Comparison of ENCODE assay signal across 7 cellular contexts in the genomic region with DNA sequence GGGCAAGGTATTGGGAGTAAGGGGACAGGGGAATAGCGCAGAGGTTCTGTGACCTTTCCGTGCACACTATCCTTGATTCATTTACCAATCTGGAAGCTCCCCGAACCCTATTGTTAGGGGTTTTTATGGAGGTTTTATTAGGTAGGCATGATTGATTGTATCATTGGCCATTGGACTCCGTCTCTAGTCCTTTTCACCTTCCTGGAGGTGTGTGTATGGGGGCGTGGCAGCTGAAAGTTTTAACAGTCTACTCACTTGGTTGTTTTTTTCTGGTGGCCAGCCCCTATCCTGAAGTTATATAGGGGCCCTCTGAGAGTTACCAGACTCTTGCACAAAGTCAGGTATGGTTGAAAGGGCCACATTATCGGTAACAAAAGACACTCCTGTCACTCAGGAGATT.
"Had no signal": no experiment of that assay in that cellular context is flagged by ENCODE, and none has a peak within 500 bp of the region (broad histone marks: within the 10 kb centered on the region; RNA-seq: fewer than 3 reads in every experiment).

No MANE protein-coding gene starts in this region.

- ATAC-seq: HepG2 had no signal

- H3K4me3 ChIP-seq: GM23248, HAP-1 had no signal

- H3K27ac ChIP-seq: GM23248, HL-60 had no signal

- DNase-seq: GM23248, GOT3, H7, KBM-7 had no signal

- H3K36me3 ChIP-seq: HAP-1 had no signal

- H3K9me3 ChIP-seq: HAP-1 had no signal

- H2AFZ ChIP-seq: GM23248 had no signal

- H3K9ac ChIP-seq: GM23248 had no signal

- FAIRE-seq: HepG2 had no signal
